ENCODE assay signal across 8 cellular contexts in genomic region chr10:33005322-33006282, GRCh38. TPM values are rescaled to one million over a fixed set of nuclear protein-coding genes. Genes with fewer than 3 reads are reported as not detected.
DNase-seq lines count a peak whose midpoint lies in the region; ATAC-seq and TF ChIP-seq lines count a peak whose summit lies in the region.

No MANE protein-coding gene starts in this region.

- H3K4me3 ChIP-seq in smooth muscle cell: peak overlapping the region; percentile 54

- no peaks in the 10 kb centered on the region for H3K9me3 ChIP-seq in smooth muscle cell (replicated peaks; ENCODE audit: low read depth)

- peak overlapping the region; percentile 52 for H3K4me3 Mint-ChIP-seq in T-helper 1 cell treated with Interleukin-12 subunit alpha and Interleukin-12 subunit beta and Interleukin-4 antibody, amounts not matched to agents 30 μg/mL and 1 μg/mL, for 36 hours

- H3K4me2 ChIP-seq in smooth muscle cell: peak overlapping the region; percentile 86

- H3K4me1 ChIP-seq in smooth muscle cell (ENCODE audit: low read depth): no peaks in the 10 kb centered on the region

- WGBS in smooth muscle cell (ENCODE audit: low lambda C conversion rate): 1% methylated on average over 34 of the region's 34 CpGs

- H3K4me1 Mint-ChIP-seq in T-helper 1 cell treated with Interleukin-12 subunit alpha and Interleukin-12 subunit beta and Interleukin-4 antibody, amounts not matched to agents 30 μg/mL and 1 μg/mL, for 36 hours (ENCODE audit: low read depth): peaks cover 19% of the 10 kb centered on the region

- peaks cover 5% of the 10 kb centered on the region for H3K27me3 Mint-ChIP-seq in T-helper 1 cell treated with Interleukin-12 subunit alpha and Interleukin-12 subunit beta and Interleukin-4 antibody, amounts not matched to agents 30 μg/mL and 1 μg/mL, for 36 hours (ENCODE audit: low read depth)

- H3K27ac Mint-ChIP-seq in T-helper 1 cell treated with Interleukin-12 subunit alpha and Interleukin-12 subunit beta and Interleukin-4 antibody, amounts not matched to agents 30 μg/mL and 1 μg/mL, for 36 hours: no peak overlapping the region

- DNase-seq in C1 segment of cervical spinal cord (lab: John Stamatoyannopoulos, UW) (peak in 10 of 14 donors; percentile 1 to 70 (median 26)), KBM-7 (peak; percentile 77), cerebellar cortex (ENCODE audit: low spot score) (peak; percentile 59), islet precursor cell (peak; percentile 98), smooth muscle cell (lab: John Stamatoyannopoulos, UW; ENCODE audit: unreplicated experiment) (peak; percentile 55), epidermal melanocyte (ENCODE audit: insufficient read length, low spot score) (no peak)

- no peaks in the 10 kb centered on the region for H3K27me3 ChIP-seq in smooth muscle cell (ENCODE audit: low read depth)

- H3F3A ChIP-seq in smooth muscle cell (ENCODE audit: low read depth): peaks cover 31% of the 10 kb centered on the region

- peak; percentile 76 for ATAC-seq in GM21390 (IDR thresholded peaks at IDR 0.05; ENCODE audit: unreplicated experiment)

- peaks cover 11% of the 10 kb centered on the region for H3K79me2 ChIP-seq in smooth muscle cell (ENCODE audit: low read depth)

- no peak for TF ChIP-seq CTCF in smooth muscle cell (IDR thresholded peaks at IDR 0.05; ENCODE audit: borderline replicate concordance, insufficient read depth, poor library complexity, severe bottlenecking)

- in situ Hi-C loops in KBM-7 (cut with MboI; ENCODE audit: low pct_unique_long_range_greater_than_20kb, low sequenced_read_pairs): loop anchor here (10.0 kb wide), 1 partner anchor 211 kb away; no protein-coding TSS in a partner anchor

- no peaks in the 10 kb centered on the region for H4K20me1 ChIP-seq in smooth muscle cell (ENCODE audit: low read depth)

- peak overlapping the region; percentile 84 for H3K9ac ChIP-seq in smooth muscle cell (ENCODE audit: low read depth)

- H3K36me3 Mint-ChIP-seq in T-helper 1 cell treated with Interleukin-12 subunit alpha and Interleukin-12 subunit beta and Interleukin-4 antibody, amounts not matched to agents 30 μg/mL and 1 μg/mL, for 36 hours (ENCODE audit: low read depth): no peaks in the 10 kb centered on the region

- no peaks in the 10 kb centered on the region for H3K36me3 ChIP-seq in smooth muscle cell (ENCODE audit: low read depth)

- peak overlapping the region; percentile 96 for H3K27ac ChIP-seq in smooth muscle cell (ENCODE audit: low read depth)

- H3K9me3 Mint-ChIP-seq in T-helper 1 cell treated with Interleukin-12 subunit alpha and Interleukin-12 subunit beta and Interleukin-4 antibody, amounts not matched to agents 30 μg/mL and 1 μg/mL, for 36 hours: no peaks in the 10 kb centered on the region

- H2AFZ ChIP-seq in smooth muscle cell (ENCODE audit: low read depth): peak overlapping the region; percentile 67

RNA-seq across cellular contexts. Expression of gene ITGB1, which starts 47.6 kb away (rescaled TPM):
- 2,267 and 2,867 TPM in 2 replicates for total RNA-seq in smooth muscle cell
- polyA plus RNA-seq in smooth muscle cell: 674 and 859 TPM in 2 replicates
